20 cellular contexts compared by ENCODE assay signal in genomic region chr2:159622966-159623365, GRCh38. TPM values are rescaled to one million over a fixed set of nuclear protein-coding genes. Genes with fewer than 3 reads are reported as not detected.
A peak's percentile ranks its signal among the peaks of the same experiment; 100 is the strongest.
DNase-seq lines count a peak whose midpoint lies in the region; ATAC-seq, FAIRE-seq and TF ChIP-seq lines count a peak whose summit lies in the region.
"Had no signal": no experiment of that assay in that cellular context is flagged by ENCODE, and none has a peak within 500 bp of the region (broad histone marks: within the 10 kb centered on the region; RNA-seq: fewer than 3 reads in every experiment).

No MANE protein-coding gene starts in this region.

- no peak overlapping the region for H3K4me3 ChIP-seq in HepG2 (replicated peaks in 1 of 3; ENCODE audit: insufficient read depth in 1 of 3, low read depth in 2 of 3, low read length in 3 of 3)
- no peak overlapping the region for H3K4me3 ChIP-seq in right lobe of liver
- H3K4me3 ChIP-seq: A549; BLaER1 treated with 17β-estradiol and CSF1 and Interleukin-3, amounts not matched to agents 10 nM and 100 nM had no signal

- H3K9me3 Mint-ChIP-seq in dendritic cell treated with granulocyte-macrophage colony-stimulating factor and Interleukin-4, amounts not matched to agents 40 ng/mL and 50 ng/mL, for 4 days, result no peaks in the 10 kb centered on the region
- H3K9me3 Mint-ChIP-seq in activated CD8-positive, alpha-beta memory T cell treated with anti-CD3 and anti-CD28 coated beads, Interleukin-2, amount 10 ng/mL, durations not matched to agents 7 days and 5 days (ENCODE audit: low read depth), result no peaks in the 10 kb centered on the region
- H3K9me3 Mint-ChIP-seq: CD4-positive, alpha-beta T cell; CD8-positive, alpha-beta T cell had no signal

- in situ Hi-C loops in HepG2 (cut with HindIII; ENCODE audit: extremely low pct_ligation_motif_present, low pct_unique_long_range_greater_than_20kb), result no loop called here

- intact Hi-C loops in HepG2 (cut with micrococcal nuclease; ENCODE audit: unreplicated experiment) (no loop called here), right lobe of liver (cut with DNase I) (no loop called here)
- intact Hi-C loops in dendritic cell treated with granulocyte-macrophage colony-stimulating factor and Interleukin-4, amounts not matched to agents 40 ng/mL and 50 ng/mL, for 4 days (cut with micrococcal nuclease), result no loop called here

- H3K79me2 ChIP-seq in HepG2 (ENCODE audit: insufficient read depth, low read length), result no peaks in the 10 kb centered on the region

- H3K9me3 ChIP-seq in HepG2 (ENCODE audit: low read length), result no peaks in the 10 kb centered on the region
- no peaks in the 10 kb centered on the region for H3K9me3 ChIP-seq in right lobe of liver
- H3K9me3 ChIP-seq: A549, Caco-2 had no signal

- H3K27me3 Mint-ChIP-seq in dendritic cell treated with granulocyte-macrophage colony-stimulating factor and Interleukin-4, amounts not matched to agents 40 ng/mL and 50 ng/mL, for 4 days, result no peaks in the 10 kb centered on the region
- H3K27me3 Mint-ChIP-seq in activated CD8-positive, alpha-beta memory T cell treated with anti-CD3 and anti-CD28 coated beads, Interleukin-2, amount 10 ng/mL, durations not matched to agents 7 days and 5 days, result peaks cover 2% of the 10 kb centered on the region
- H3K27me3 Mint-ChIP-seq: B cell; CD4-positive, alpha-beta T cell had no signal

- no peak for TF ChIP-seq RAD21 in HepG2 (CRISPR knock-in tag; IDR thresholded peaks at IDR 0.05)

- H3K36me3 Mint-ChIP-seq in dendritic cell treated with granulocyte-macrophage colony-stimulating factor and Interleukin-4, amounts not matched to agents 40 ng/mL and 50 ng/mL, for 4 days (ENCODE audit: low read depth), result no peaks in the 10 kb centered on the region
- no peaks in the 10 kb centered on the region for H3K36me3 Mint-ChIP-seq in activated CD8-positive, alpha-beta memory T cell treated with anti-CD3 and anti-CD28 coated beads, Interleukin-2, amount 10 ng/mL, durations not matched to agents 7 days and 5 days
- H3K36me3 Mint-ChIP-seq: CD8-positive, alpha-beta T cell had no signal

- H3K36me3 ChIP-seq in HepG2 (replicated peaks in 1 of 2; ENCODE audit: control insufficient read depth in 1 of 2, insufficient read depth in 2 of 2, low read length in 2 of 2) (no peaks in the 10 kb centered on the region), right lobe of liver (no peaks in the 10 kb centered on the region)
- H3K36me3 ChIP-seq: BLaER1 treated with 17β-estradiol and CSF1 and Interleukin-3, amounts not matched to agents 10 nM and 100 nM had no signal

- peaks cover 38% of the 10 kb centered on the region for H3K4me1 Mint-ChIP-seq in dendritic cell treated with granulocyte-macrophage colony-stimulating factor and Interleukin-4, amounts not matched to agents 40 ng/mL and 50 ng/mL, for 4 days (ENCODE audit: low read depth)
- no peaks in the 10 kb centered on the region for H3K4me1 Mint-ChIP-seq in activated CD8-positive, alpha-beta memory T cell treated with anti-CD3 and anti-CD28 coated beads, Interleukin-2, amount 10 ng/mL, durations not matched to agents 7 days and 5 days
- H3K4me1 Mint-ChIP-seq: B cell had no signal

- no peaks in the 10 kb centered on the region for H3K27me3 ChIP-seq in HepG2 (ENCODE audit: control insufficient read depth in 1 of 2, insufficient read depth in 2 of 2, low read length in 2 of 2)
- H3K27me3 ChIP-seq in right lobe of liver, result no peaks in the 10 kb centered on the region
- H3K27me3 ChIP-seq: BLaER1 treated with 17β-estradiol and CSF1 and Interleukin-3, amounts not matched to agents 10 nM and 100 nM had no signal

- peak overlapping the region; percentile 21 for H3K27ac Mint-ChIP-seq in dendritic cell treated with granulocyte-macrophage colony-stimulating factor and Interleukin-4, amounts not matched to agents 40 ng/mL and 50 ng/mL, for 4 days
- no peak overlapping the region for H3K27ac Mint-ChIP-seq in activated CD8-positive, alpha-beta memory T cell treated with anti-CD3 and anti-CD28 coated beads, Interleukin-2, amount 10 ng/mL, durations not matched to agents 7 days and 5 days
- H3K27ac Mint-ChIP-seq: B cell; CD4-positive, alpha-beta T cell; CD8-positive, alpha-beta T cell had no signal

- H3K4me1 ChIP-seq in HepG2 (ENCODE audit: insufficient read depth, low read length) (peaks cover 25% of the 10 kb centered on the region), right lobe of liver (peaks cover 0 to 6% (median 2%) of the 10 kb centered on the region in 4 donors)

- POLR2A ChIA-PET in HepG2 (lab: Yijun Ruan, JAX), result no interaction called here

- no peak overlapping the region for H3K4me3 Mint-ChIP-seq in dendritic cell treated with granulocyte-macrophage colony-stimulating factor and Interleukin-4, amounts not matched to agents 40 ng/mL and 50 ng/mL, for 4 days
- H3K4me3 Mint-ChIP-seq in activated CD8-positive, alpha-beta memory T cell treated with anti-CD3 and anti-CD28 coated beads, Interleukin-2, amount 10 ng/mL, durations not matched to agents 7 days and 5 days, result no peak overlapping the region
- H3K4me3 Mint-ChIP-seq: B cell; CD4-positive, alpha-beta T cell; CD8-positive, alpha-beta T cell had no signal

- no peaks in the 10 kb centered on the region for H4K20me1 ChIP-seq in HepG2 (ENCODE audit: insufficient read depth, low read length)
- H4K20me1 ChIP-seq: BLaER1 treated with 17β-estradiol and CSF1 and Interleukin-3, amounts not matched to agents 10 nM and 100 nM had no signal

- ATAC-seq in HepG2 (no peak), right lobe of liver (no peak)
- no peak for ATAC-seq in activated CD8-positive, alpha-beta memory T cell treated with anti-CD3 and anti-CD28 coated beads, Interleukin-2, amount 10 ng/mL, durations not matched to agents 7 days and 5 days
- ATAC-seq: A549; CD8-positive, alpha-beta T cell had no signal

- H3K9ac ChIP-seq in HepG2 (ENCODE audit: insufficient read depth, low read depth, low read length), result no peak overlapping the region
- H3K9ac ChIP-seq: BLaER1 treated with 17β-estradiol and CSF1 and Interleukin-3, amounts not matched to agents 10 nM and 100 nM had no signal

- H3K4me2 ChIP-seq in HepG2 (ENCODE audit: low read depth, low read length), result no peak overlapping the region
- H3K4me2 ChIP-seq: A549; BLaER1 treated with 17β-estradiol and CSF1 and Interleukin-3, amounts not matched to agents 10 nM and 100 nM had no signal

- BruUV-seq in HepG2 (replicated peaks; lab: Mats Ljungman, UMichigan), result no TSS peak

- no peak for TF ChIP-seq EP300 in HepG2 (IDR thresholded peaks at IDR 0.05; ENCODE audit: low read depth in 2 of 2, low read length in 2 of 2)
- TF ChIP-seq EP300 in HepG2 (CRISPR knock-in tag; IDR thresholded peaks at IDR 0.05; ENCODE audit: borderline replicate concordance), result no peak

- TF ChIP-seq CTCF in HepG2 (CRISPR knock-in tag; IDR thresholded peaks at IDR 0.05) (no peak), right lobe of liver (IDR thresholded peaks at IDR 0.05) (no peak)

- FAIRE-seq in HepG2 (lab: Jason Lieb, UNC), result no peak
- FAIRE-seq: A549, D721Med, G401.6, GM12891 had no signal

- H3K27ac ChIP-seq in HepG2 (ENCODE audit: extremely low read length, insufficient read depth, low read length), result no peak overlapping the region
- no peak overlapping the region for H3K27ac ChIP-seq in right lobe of liver
- H3K27ac ChIP-seq: 22Rv1; BLaER1 treated with 17β-estradiol and CSF1 and Interleukin-3, amounts not matched to agents 10 nM and 100 nM; C4-2B had no signal

- H2AFZ ChIP-seq in HepG2 (ENCODE audit: low read length), result no peak overlapping the region

- no peak for TF ChIP-seq POLR2A in HepG2 (IDR thresholded peaks at IDR 0.05; ENCODE audit: insufficient read depth in 1 of 2, low read depth in 2 of 2, low read length in 2 of 2)
- no peak for TF ChIP-seq POLR2A in right lobe of liver (IDR thresholded peaks at IDR 0.05)

- no peak for DNase-seq in HepG2 (ENCODE audit: low spot score)
- DNase-seq in right lobe of liver, result no peak
- no peak for DNase-seq in activated T-cell treated with anti-CD3 and anti-CD28 coated beads, Interleukin-2, amount 50 U/mL, for 48 hours
- no peak for DNase-seq in activated CD8-positive, alpha-beta memory T cell treated with anti-CD3 and anti-CD28 coated beads, Interleukin-2, amount 10 ng/mL, durations not matched to agents 7 days and 5 days
- DNase-seq: AML-193; Caco-2; Calu3; CD4-positive, alpha-beta T cell; CD8-positive, alpha-beta T cell; DMS79 treated with DMSO at 0.1 percent for 48 hours; GF-D8 had no signal

- CTCF ChIA-PET in HepG2 (lab: Yijun Ruan, JAX; ENCODE audit: low intra/inter-chr PET ratio, low total read pairs), result no interaction called here
- CTCF ChIA-PET in activated CD8-positive, alpha-beta memory T cell treated with anti-CD3 and anti-CD28 coated beads, Interleukin-2, amount 10 ng/mL, durations not matched to agents 7 days and 5 days (lab: Charles Lee), result interaction anchor here (0.6 kb wide), 1 partner anchor 260 kb away, joined by 4 read pairs; no protein-coding TSS in a partner anchor

- 34% methylated on average over 2 of the region's 2 CpGs for whole genome bisulfite sequencing in HepG2 (ENCODE audit: low lambda C conversion rate)
- WGBS in right lobe of liver (ENCODE audit: insufficient coverage, low coverage, low lambda C conversion rate, missing lambda C conversion rate), result 90% methylated on average over 2 of the region's 2 CpGs

RNA-seq across cellular contexts. Expression of gene BAZ2B, which starts 6.6 kb away (rescaled TPM):
- total RNA-seq in HepG2 (2016; rRNA removed; fragmentation: Illumina TruSeq; extraction: Trizol) (15.1 and 18.2 TPM in 2 replicates), right lobe of liver (10 to 100 TPM; 18.0 to 32.8 (median 24.2) TPM)
- 2.2 and 3.3 TPM in 2 replicates for total RNA-seq in HepG2 (2016; cell fraction: cytosol; rRNA removed; fragmentation: Illumina TruSeq; extraction: Trizol; ENCODE audit: low read depth)
- total RNA-seq in HepG2 (2016; cell fraction: insoluble cytoplasmic fraction; rRNA removed; fragmentation: Illumina TruSeq; extraction: Trizol), result 12.4 and 14.2 TPM in 2 replicates
- 3.9 and 5.1 TPM in 2 replicates for total RNA-seq in HepG2 (2016; cell fraction: membrane; rRNA removed; fragmentation: Illumina TruSeq; extraction: Trizol)
- total RNA-seq in HepG2 (2016; cell fraction: nucleus; rRNA removed; fragmentation: Illumina TruSeq; extraction: Trizol), result 33.1 and 38.7 TPM in 2 replicates
- polyA plus RNA-seq in HepG2 (2011; rRNA removed), result 14.0 and 15.2 TPM in 2 replicates
- polyA plus RNA-seq in HepG2 (2011; cell fraction: cytosol; rRNA removed), result 6.3 and 12.7 TPM in 2 replicates
- polyA plus RNA-seq in HepG2 (2011; cell fraction: nucleus; rRNA removed), result 20.8 and 25.8 TPM in 2 replicates
- polyA plus RNA-seq in HepG2 (2012), result 17.8 and 20.4 TPM in 2 replicates
- 0.34 and 0.37 TPM in 2 replicates for polyA plus RNA-seq in HepG2 (2016; cell fraction: cytosol; fragmentation: Illumina TruSeq; extraction: Trizol; ENCODE audit: low read depth)
- polyA plus RNA-seq in HepG2 (2016; cell fraction: insoluble cytoplasmic fraction; fragmentation: Illumina TruSeq; extraction: Trizol; ENCODE audit: low read depth), result 4.2 and 5.1 TPM in 2 replicates
- 0.52 and 0.54 TPM in 2 replicates for polyA plus RNA-seq in HepG2 (2016; cell fraction: membrane; fragmentation: Illumina TruSeq; extraction: Trizol; ENCODE audit: low read depth)
- polyA plus RNA-seq in HepG2 (2016; cell fraction: nucleus; fragmentation: Illumina TruSeq; extraction: Trizol; ENCODE audit: insufficient read depth, low read depth), result 11.7 and 14.3 TPM in 2 replicates
- polyA minus RNA-seq in HepG2 (2011; rRNA and poly(A)+ RNA removed; ENCODE audit: low replicate concordance), result 55.1 and 69.5 TPM in 2 replicates
- polyA minus RNA-seq in HepG2 (2011; cell fraction: cytosol; rRNA and poly(A)+ RNA removed), result 20.9 and 23.2 TPM in 2 replicates
- 158 and 192 TPM in 2 replicates for polyA minus RNA-seq in HepG2 (2011; cell fraction: nucleus; rRNA and poly(A)+ RNA removed)
- 10 to 100 TPM; 10.3 to 15.6 TPM for total RNA-seq in activated CD8-positive, alpha-beta memory T cell treated with anti-CD3 and anti-CD28 coated beads, Interleukin-2, amount 10 ng/mL, durations not matched to agents 7 days and 5 days
